21 cellular contexts compared by ENCODE assay signal in genomic region chr12:108517288-108518100, GRCh38. TPM values are rescaled to one million over a fixed set of nuclear protein-coding genes. Genes with fewer than 3 reads are reported as not detected.
DNase-seq lines count a peak whose midpoint lies in the region; ATAC-seq, FAIRE-seq and TF ChIP-seq lines count a peak whose summit lies in the region.
"Had no signal": no experiment of that assay in that cellular context is flagged by ENCODE, and none has a peak within 500 bp of the region (broad histone marks: within the 10 kb centered on the region; RNA-seq: fewer than 3 reads in every experiment).

No MANE protein-coding gene starts in this region.

- no peak overlapping the region for H3K27ac ChIP-seq in A549
- H3K27ac ChIP-seq in CD4-positive, CD25-positive, alpha-beta regulatory T cell (ENCODE audit: insufficient read depth, low read length, poor library complexity, severe bottlenecking): no peak overlapping the region
- H3K27ac ChIP-seq: cardiac muscle cell, hepatocyte, pancreas, tibial artery, WERI-Rb-1 had no signal

- H3K4me3 Mint-ChIP-seq in CD4-positive, CD25-positive, alpha-beta regulatory T cell: peak overlapping the region in 2 of 4 donors; percentile 66 to 100
- H3K4me3 Mint-ChIP-seq in activated CD8-positive, alpha-beta T cell treated with anti-CD3 and anti-CD28 coated beads for 36 hours: no peak overlapping the region
- H3K4me3 Mint-ChIP-seq in mesothelial cell of epicardium: peak overlapping the region; percentile 88

- no peak for TF ChIP-seq EP300 in A549 (IDR thresholded peaks at IDR 0.05)

- peaks cover 9 to 29% (median 13%) of the 10 kb centered on the region in 4 donors for H3K4me1 Mint-ChIP-seq in CD4-positive, CD25-positive, alpha-beta regulatory T cell
- H3K4me1 Mint-ChIP-seq in activated CD8-positive, alpha-beta T cell treated with anti-CD3 and anti-CD28 coated beads for 36 hours (ENCODE audit: low read depth): peaks cover 15% of the 10 kb centered on the region
- H3K4me1 Mint-ChIP-seq in mesothelial cell of epicardium: peaks cover 10% of the 10 kb centered on the region

- no peak for TF ChIP-seq RAD21 in A549 (conservative IDR thresholded peaks at IDR 0.05 in 1 of 2, IDR thresholded peaks at IDR 0.05 in 1 of 2)

- no peak for TF ChIP-seq POLR2A in A549 (IDR thresholded peaks at IDR 0.05; ENCODE audit: low read length)

- TF ChIP-seq CTCF in A549 (IDR thresholded peaks at IDR 0.05): no peak
- TF ChIP-seq CTCF in activated CD8-positive, alpha-beta T cell treated with anti-CD3 and anti-CD28 coated beads for 36 hours (IDR thresholded peaks at IDR 0.05): no peak
- no peak for TF ChIP-seq CTCF in mesothelial cell of epicardium (IDR thresholded peaks at IDR 0.05; ENCODE audit: unreplicated experiment)

- H3K27ac Mint-ChIP-seq in CD4-positive, CD25-positive, alpha-beta regulatory T cell: peak overlapping the region in 2 of 3 donors; percentile 46 to 86
- H3K27ac Mint-ChIP-seq in activated CD8-positive, alpha-beta T cell treated with anti-CD3 and anti-CD28 coated beads for 36 hours: peak overlapping the region; percentile 67
- no peak overlapping the region for H3K27ac Mint-ChIP-seq in mesothelial cell of epicardium

- peaks cover 37% of the 10 kb centered on the region for H3K36me3 Mint-ChIP-seq in CD4-positive, CD25-positive, alpha-beta regulatory T cell
- H3K36me3 Mint-ChIP-seq in activated CD8-positive, alpha-beta T cell treated with anti-CD3 and anti-CD28 coated beads for 36 hours (ENCODE audit: low read depth): peaks cover 26% of the 10 kb centered on the region
- H3K36me3 Mint-ChIP-seq in mesothelial cell of epicardium: peaks cover 22% of the 10 kb centered on the region

- POLR2A ChIA-PET in A549 (lab: Yijun Ruan, JAX): no interaction called here
- POLR2A ChIA-PET in activated CD8-positive, alpha-beta T cell treated with anti-CD3 and anti-CD28 coated beads for 36 hours (lab: Charles Lee): interaction anchor here (0.8 to 1.3 kb wide), 4 partner anchors 9 to 940 kb away, joined by 3 to 4 read pairs (median 4); no protein-coding TSS in a partner anchor

- no peaks in the 10 kb centered on the region for H3K27me3 ChIP-seq in CD4-positive, CD25-positive, alpha-beta regulatory T cell (ENCODE audit: control insufficient read depth, insufficient read depth, low read length)
- H3K27me3 ChIP-seq: cardiac muscle cell, hepatocyte, pancreas, tibial artery had no signal

- ATAC-seq in A549 (no peak), HG02798 (IDR thresholded peaks at IDR 0.05; ENCODE audit: poor library complexity, unreplicated experiment) (no peak)
- ATAC-seq in CD4-positive, CD25-positive, alpha-beta regulatory T cell (ENCODE audit: low read depth in 2 of 2): no peak
- no peak for ATAC-seq in activated CD8-positive, alpha-beta T cell treated with anti-CD3 and anti-CD28 coated beads for 36 hours
- ATAC-seq: Panc1, pancreas had no signal

- DNase-seq in A549 (ENCODE audit: low read depth in 1 of 2, low spot score in 1 of 2) (no peak), mesothelial cell of epicardium (ENCODE audit: low spot score in 2 of 2, unreplicated experiment in 2 of 2) (no peak), posterior vena cava (ENCODE audit: low spot score) (no peak), NCI-H1048 (lab: John Stamatoyannopoulos, UW) (no peak), NCI-H510A treated with DMSO at 0.1 percent for 48 hours (lab: John Stamatoyannopoulos, UW) (no peak)
- DNase-seq in CD4-positive, CD25-positive, alpha-beta regulatory T cell: no peak
- DNase-seq in activated CD8-positive, alpha-beta T cell treated with anti-CD3 and anti-CD28 coated beads for 36 hours: no peak
- DNase-seq: activated CD8-positive, alpha-beta memory T cell treated with anti-CD3 and anti-CD28 coated beads for 24 hours; NCI-H1092; NCI-H2107; NCI-H748 treated with DMSO at 0.1 percent for 48 hours; stimulated activated CD4-positive, alpha-beta T cell treated with anti-CD3 and anti-CD28 coated beads, Interleukin-4, amount 100 ng/mL, for 24 hours; stimulated activated CD8-positive, alpha-beta memory T cell treated with anti-CD3 and anti-CD28 coated beads, Interleukin-4, amount 100 ng/mL, for 48 hours; tibial artery; WERI-Rb-1 had no signal

- no peak overlapping the region for H3K4me2 ChIP-seq in A549
- H3K4me2 ChIP-seq: hepatocyte had no signal

- H3K4me1 ChIP-seq in A549: no peaks in the 10 kb centered on the region; the same call in 2 of the 3 replicates
- peaks cover 14% of the 10 kb centered on the region for H3K4me1 ChIP-seq in CD4-positive, CD25-positive, alpha-beta regulatory T cell (ENCODE audit: control insufficient read depth, insufficient read depth, low read length, poor library complexity, severe bottlenecking)

- intact Hi-C loops in activated CD8-positive, alpha-beta T cell treated with anti-CD3 and anti-CD28 coated beads for 36 hours (cut with micrococcal nuclease): no loop called here
- intact Hi-C loops in posterior vena cava (cut with DNase I): no loop called here

- H3K36me3 ChIP-seq in CD4-positive, CD25-positive, alpha-beta regulatory T cell (ENCODE audit: control insufficient read depth, insufficient read depth, low read length): peaks cover 39% of the 10 kb centered on the region

- H3K9me3 Mint-ChIP-seq in CD4-positive, CD25-positive, alpha-beta regulatory T cell: no peaks in the 10 kb centered on the region
- H3K9me3 Mint-ChIP-seq in activated CD8-positive, alpha-beta T cell treated with anti-CD3 and anti-CD28 coated beads for 36 hours: no peaks in the 10 kb centered on the region
- H3K9me3 Mint-ChIP-seq in mesothelial cell of epicardium: no peaks in the 10 kb centered on the region

- CTCF ChIA-PET in A549 (lab: Yijun Ruan, JAX): interaction anchor here (0.7 to 4.1 kb wide), 5 partner anchors 14 to 579 kb away, joined by 3 to 15 read pairs (median 4); no protein-coding TSS in a partner anchor
- CTCF ChIA-PET in activated CD8-positive, alpha-beta T cell treated with anti-CD3 and anti-CD28 coated beads for 36 hours (lab: Charles Lee): no interaction called here

- H3K4me3 ChIP-seq in A549: no peak overlapping the region
- H3K4me3 ChIP-seq in CD4-positive, CD25-positive, alpha-beta regulatory T cell (ENCODE audit: low read depth, low read length): no peak overlapping the region
- H3K4me3 ChIP-seq: cardiac muscle cell, hepatocyte, tibial artery had no signal

- no peak for FAIRE-seq in A549 (lab: Jason Lieb, UNC)
- FAIRE-seq: pancreas had no signal

- no peaks in the 10 kb centered on the region for H3K27me3 Mint-ChIP-seq in CD4-positive, CD25-positive, alpha-beta regulatory T cell
- no peaks in the 10 kb centered on the region for H3K27me3 Mint-ChIP-seq in activated CD8-positive, alpha-beta T cell treated with anti-CD3 and anti-CD28 coated beads for 36 hours
- no peaks in the 10 kb centered on the region for H3K27me3 Mint-ChIP-seq in mesothelial cell of epicardium (ENCODE audit: low read depth)
- H3K27me3 Mint-ChIP-seq: activated naive CD8-positive, alpha-beta T cell had no signal

- H3K9me3 ChIP-seq in A549: no peaks in the 10 kb centered on the region
- H3K9me3 ChIP-seq in CD4-positive, CD25-positive, alpha-beta regulatory T cell (ENCODE audit: control insufficient read depth in 2 of 2, low read length in 2 of 2): no peaks in the 10 kb centered on the region
- H3K9me3 ChIP-seq: pancreas, tibial artery had no signal

- WGBS in A549 (ENCODE audit: missing lambda C conversion rate): 91% methylated on average over 12 of the region's 12 CpGs

TF ChIP-seq in A549, 52 proteins besides CTCF, POLR2A, EP300 and RAD21:
- TF ChIP-seq ZFP36 (IDR thresholded peaks at IDR 0.05; ENCODE audit: borderline replicate concordance, partially characterized antibody): peak; percentile 76
- no peak for TF ChIP-seq KDM5A (IDR thresholded peaks at IDR 0.05)

RNA-seq across cellular contexts. Expression of gene FICD, which starts 2.4 kb away (rescaled TPM):
- 1.7 and 4.8 TPM in 2 replicates for polyA plus RNA-seq in A549 (2011; rRNA removed)
- polyA plus RNA-seq in A549 (2012; cell fraction: cytosol; rRNA removed): 0.71 and 0.95 TPM in 2 replicates
- polyA plus RNA-seq in A549 (2012; cell fraction: nucleus; rRNA removed): 1.3 and 1.4 TPM in 2 replicates
- polyA plus RNA-seq in A549 (2017; fragmentation: RNase III; extraction: RNeasy Plus Mini Kit Qiagen cat#74134 plus additional on column Dnase treatment): 1.9 to 2.5 TPM (median 2.1 TPM) in 3 replicates
- polyA minus RNA-seq in A549 (2011; rRNA and poly(A)+ RNA removed): 8.2 and 9.8 TPM in 2 replicates
- total RNA-seq in CD4-positive, CD25-positive, alpha-beta regulatory T cell: 5.4 TPM
- 1 to 10 TPM in 3 of 4 donors, under 1 TPM in 1; 0.79 to 4.7 (median 2.3) TPM for polyA plus RNA-seq in CD4-positive, CD25-positive, alpha-beta regulatory T cell
- 1 to 10 TPM; 3.4 to 3.9 TPM for total RNA-seq in activated CD8-positive, alpha-beta T cell treated with anti-CD3 and anti-CD28 coated beads for 36 hours
- total RNA-seq in mesothelial cell of epicardium: 2.8 to 3.6 TPM (median 2.9 TPM) in 3 replicates
- total RNA-seq in posterior vena cava: 10 to 100 TPM in 1 of 2 donors, 1 to 10 TPM in 1; 10.0 to 11.3 TPM

RNA-seq across cellular contexts. Expression of gene SART3, which starts 43.5 kb away (rescaled TPM):
- polyA plus RNA-seq in A549 (2011; rRNA removed) (51.8 and 52.7 TPM in 2 replicates), A549 (2017; fragmentation: RNase III; extraction: RNeasy Plus Mini Kit Qiagen cat#74134 plus additional on column Dnase treatment) (77.2 to 83.2 TPM (median 81.5 TPM) in 3 replicates)
- polyA plus RNA-seq in A549 (2012; cell fraction: cytosol; rRNA removed): 27.4 and 33.8 TPM in 2 replicates
- polyA plus RNA-seq in A549 (2012; cell fraction: nucleus; rRNA removed): 33.0 and 47.5 TPM in 2 replicates
- polyA minus RNA-seq in A549 (2011; rRNA and poly(A)+ RNA removed): 53.1 and 59.4 TPM in 2 replicates
- 107 TPM for total RNA-seq in CD4-positive, CD25-positive, alpha-beta regulatory T cell
- 10 to 100 TPM; 25.3 to 37.6 (median 32.2) TPM for polyA plus RNA-seq in CD4-positive, CD25-positive, alpha-beta regulatory T cell
- 10 to 100 TPM; 80.1 to 81.4 TPM for total RNA-seq in activated CD8-positive, alpha-beta T cell treated with anti-CD3 and anti-CD28 coated beads for 36 hours
- total RNA-seq in mesothelial cell of epicardium (77.7 to 82.5 TPM (median 77.7 TPM) in 3 replicates), posterior vena cava (10 to 100 TPM; 27.4 to 28.9 TPM)

RNA-seq across cellular contexts. Expression of gene ISCU, which starts 44.9 kb away (rescaled TPM):
- polyA plus RNA-seq in A549 (2011; rRNA removed) (174 and 177 TPM in 2 replicates), A549 (2017; fragmentation: RNase III; extraction: RNeasy Plus Mini Kit Qiagen cat#74134 plus additional on column Dnase treatment) (97.1 to 101 TPM (median 97.5 TPM) in 3 replicates)
- 81.6 and 86.3 TPM in 2 replicates for polyA plus RNA-seq in A549 (2012; cell fraction: cytosol; rRNA removed)
- polyA plus RNA-seq in A549 (2012; cell fraction: nucleus; rRNA removed): 33.9 and 64.2 TPM in 2 replicates
- 42.4 and 60.2 TPM in 2 replicates for polyA minus RNA-seq in A549 (2011; rRNA and poly(A)+ RNA removed)
- total RNA-seq in CD4-positive, CD25-positive, alpha-beta regulatory T cell: 173 TPM
- 100 to 1,000 TPM; 241 to 295 (median 260) TPM for polyA plus RNA-seq in CD4-positive, CD25-positive, alpha-beta regulatory T cell
- 10 to 100 TPM; 69.4 to 70.5 TPM for total RNA-seq in activated CD8-positive, alpha-beta T cell treated with anti-CD3 and anti-CD28 coated beads for 36 hours
- total RNA-seq in mesothelial cell of epicardium (64.9 to 66.0 TPM (median 65.8 TPM) in 3 replicates), posterior vena cava (100 to 1,000 TPM; 113 to 119 TPM)
